22 cellular contexts compared by ENCODE assay signal in genomic region chr2:123747316-123747715, GRCh38.
DNase-seq lines count a peak whose midpoint lies in the region; FAIRE-seq and TF ChIP-seq lines count a peak whose summit lies in the region.
"Had no signal": no experiment of that assay in that cellular context is flagged by ENCODE, and none has a peak within 500 bp of the region (broad histone marks: within the 10 kb centered on the region; RNA-seq: fewer than 3 reads in every experiment).

No MANE protein-coding gene starts in this region.

- H3K9me3 ChIP-seq in neutrophil = no peaks in the 10 kb centered on the region
- H3K9me3 ChIP-seq: A549; BE2C; BLaER1 treated with 17β-estradiol and CSF1 and Interleukin-3, amounts not matched to agents 10 nM and 100 nM had no signal

- H3K4me3 ChIP-seq in bronchial epithelial cell (ENCODE audit: low read depth, low read length) (no peak overlapping the region), neutrophil (ENCODE audit: low read depth in 1 of 2, low read length in 1 of 2) (peak overlapping the region; percentile 34 to 46)
- H3K4me3 ChIP-seq: A549; BLaER1 treated with 17β-estradiol and CSF1 and Interleukin-3, amounts not matched to agents 10 nM and 100 nM; GM12878; GM23338 had no signal

- no peak for FAIRE-seq in bronchial epithelial cell (lab: Jason Lieb, UNC)
- no peak for FAIRE-seq in GM12891 (lab: Jason Lieb, UNC)
- FAIRE-seq: A549, GM12878, GM18507 had no signal

- H3K4me1 ChIP-seq in neutrophil (ENCODE audit: control insufficient read depth in 1 of 2, insufficient read depth in 1 of 2, low read depth in 1 of 2, low read length in 1 of 2) = peaks cover 20 to 34% of the 10 kb centered on the region in 2 experiments
- H3K4me1 ChIP-seq: A549; BE2C; BLaER1 treated with 17β-estradiol and CSF1 and Interleukin-3, amounts not matched to agents 10 nM and 100 nM had no signal

- no peak for TF ChIP-seq CTCF in bronchial epithelial cell (IDR thresholded peaks at IDR 0.05; ENCODE audit: insufficient read depth, low read length, severe bottlenecking)
- TF ChIP-seq CTCF in neutrophil (IDR thresholded peaks at IDR 0.05) = no peak

- TF ChIP-seq POLR2A in GM12891 (IDR thresholded peaks at IDR 0.05; ENCODE audit: low read depth, low read length) = no peak

- DNase-seq in NCI-H82 (lab: John Stamatoyannopoulos, UW) = peak; percentile 89
- DNase-seq in bronchial epithelial cell (ENCODE audit: low read depth) = peak; percentile 13
- no peak for DNase-seq in T-helper 9 cell
- DNase-seq in GM12891 (ENCODE audit: insufficient read length, low spot score) = no peak
- no peak for DNase-seq in head of caudate nucleus
- DNase-seq: 8988T; ACHN; AML-193; BE2C; CD4-positive, alpha-beta T cell; CD8-positive, alpha-beta memory T cell; DMS 273 treated with DMSO at 0.1 percent for 48 hours; DMS79; EL; GDM1; H9 had no signal

- peak overlapping the region; percentile 71 for H3K27ac ChIP-seq in neutrophil
- H3K27ac ChIP-seq: A549; BLaER1 treated with 17β-estradiol and CSF1 and Interleukin-3, amounts not matched to agents 10 nM and 100 nM had no signal

- H3K27me3 ChIP-seq in bronchial epithelial cell (ENCODE audit: control insufficient read depth, insufficient read depth, low read length) (no peaks in the 10 kb centered on the region), neutrophil (no peaks in the 10 kb centered on the region)
- H3K27me3 ChIP-seq: BE2C; BLaER1 treated with 17β-estradiol and CSF1 and Interleukin-3, amounts not matched to agents 10 nM and 100 nM had no signal

- H3K36me3 ChIP-seq in bronchial epithelial cell (ENCODE audit: control insufficient read depth, insufficient read depth, low read length) = no peaks in the 10 kb centered on the region
- no peaks in the 10 kb centered on the region for H3K36me3 ChIP-seq in neutrophil
- H3K36me3 ChIP-seq: BE2C; BLaER1 treated with 17β-estradiol and CSF1 and Interleukin-3, amounts not matched to agents 10 nM and 100 nM had no signal

- intact Hi-C loops in head of caudate nucleus (cut with DNase I) = no loop called here

TF ChIP-seq in GM12891, 5 proteins besides CTCF, POLR2A, EP300 and RAD21:
- no peak for TF ChIP-seq TAF1 (IDR thresholded peaks at IDR 0.05; ENCODE audit: low read depth, low read length)
- no peak for TF ChIP-seq PAX5 (IDR thresholded peaks at IDR 0.05; ENCODE audit: insufficient read depth, low read length, severe bottlenecking)
- TF ChIP-seq POLR2AphosphoS5 (IDR thresholded peaks at IDR 0.05; ENCODE audit: low read depth, low read length) = no peak
- no peak for TF ChIP-seq SPI1 (IDR thresholded peaks at IDR 0.05; ENCODE audit: low read depth, low read length)
- no peak for TF ChIP-seq POU2F2 (IDR thresholded peaks at IDR 0.05; ENCODE audit: low read depth, low read length)

Comparison
In these comparisons a context has a peak if more than half of its experiments do, and no peak if none do; other contexts are left out.
1. DNase-seq: peak in NCI-H82 (single experiment) and bronchial epithelial cell (single experiment); none in T-helper 9 cell (single experiment), GM12891 (single experiment) and head of caudate nucleus (0 of 42).